8 cellular contexts compared by ENCODE assay signal in genomic region chr19:49497790-49498106, GRCh38. TPM values are rescaled to one million over a fixed set of nuclear protein-coding genes. Genes with fewer than 3 reads are reported as not detected.
DNase-seq lines count a peak whose midpoint lies in the region; ATAC-seq and TF ChIP-seq lines count a peak whose summit lies in the region.

No MANE protein-coding gene starts in this region.

- H2AFZ ChIP-seq in GM23248: no peak overlapping the region

- peak overlapping the region; percentile 100 for H3K4me3 Mint-ChIP-seq in T-helper 2 cell treated with Interferon-gamma antibody and Interleukin-4, amounts not matched to agents 5 μg/mL and 100 μg/mL, for 36 hours

- no peaks in the 10 kb centered on the region for H3K27me3 Mint-ChIP-seq in T-helper 2 cell treated with Interferon-gamma antibody and Interleukin-4, amounts not matched to agents 5 μg/mL and 100 μg/mL, for 36 hours (ENCODE audit: low read depth)

- H3K4me1 Mint-ChIP-seq in T-helper 2 cell treated with Interferon-gamma antibody and Interleukin-4, amounts not matched to agents 5 μg/mL and 100 μg/mL, for 36 hours (ENCODE audit: low read depth): peaks cover 34% of the 10 kb centered on the region

- H3K9me3 ChIP-seq in GM23248 (ENCODE audit: low read depth) (no peaks in the 10 kb centered on the region), esophagus squamous epithelium (no peaks in the 10 kb centered on the region), skeletal muscle satellite cell (replicated peaks; ENCODE audit: low read length) (no peaks in the 10 kb centered on the region)

- H3K9ac ChIP-seq in GM23248 (peak overlapping the region; percentile 96), skeletal muscle satellite cell (ENCODE audit: low read depth, low read length) (peak overlapping the region; percentile 100)

- H3K27me3 ChIP-seq in GM23248 (replicated peaks; ENCODE audit: insufficient read depth): no peaks in the 10 kb centered on the region
- H3K27me3 ChIP-seq in esophagus squamous epithelium: no peaks in the 10 kb centered on the region
- H3K27me3 ChIP-seq in skeletal muscle satellite cell (ENCODE audit: control insufficient read depth, insufficient read depth, low read length): no peaks in the 10 kb centered on the region

- H3K9me2 ChIP-seq in GM23248 (ENCODE audit: insufficient read depth): no peaks in the 10 kb centered on the region

- peaks cover 51% of the 10 kb centered on the region for H3K36me3 Mint-ChIP-seq in T-helper 2 cell treated with Interferon-gamma antibody and Interleukin-4, amounts not matched to agents 5 μg/mL and 100 μg/mL, for 36 hours (ENCODE audit: low read depth)

- H3K4me2 ChIP-seq in GM23248 (ENCODE audit: unreplicated experiment): peak overlapping the region; percentile 96
- H3K4me2 ChIP-seq in skeletal muscle satellite cell (ENCODE audit: low read length): peak overlapping the region; percentile 92

- H3K4me3 ChIP-seq in GM23248: peak overlapping the region; percentile 91
- H3K4me3 ChIP-seq in esophagus squamous epithelium: peak overlapping the region in 3 of 4 donors; percentile 74 to 98 (median 77)
- peak overlapping the region; percentile 77 for H3K4me3 ChIP-seq in skeletal muscle satellite cell (ENCODE audit: low read length)

- H3K27ac Mint-ChIP-seq in T-helper 2 cell treated with Interferon-gamma antibody and Interleukin-4, amounts not matched to agents 5 μg/mL and 100 μg/mL, for 36 hours: peak overlapping the region; percentile 98

- H3K36me3 ChIP-seq in GM23248 (ENCODE audit: low read depth): peaks cover 25% of the 10 kb centered on the region
- peaks cover 19 to 39% (median 20%) of the 10 kb centered on the region in 3 donors for H3K36me3 ChIP-seq in esophagus squamous epithelium
- peaks cover 38% of the 10 kb centered on the region for H3K36me3 ChIP-seq in skeletal muscle satellite cell (ENCODE audit: insufficient read depth, low read length)

- ATAC-seq in GM21737 (IDR thresholded peaks at IDR 0.05; ENCODE audit: unreplicated experiment): no peak
- ATAC-seq in HG03045 (IDR thresholded peaks at IDR 0.05; ENCODE audit: unreplicated experiment): no peak

- peaks cover 17% of the 10 kb centered on the region for H3K4me1 ChIP-seq in GM23248 (ENCODE audit: insufficient read depth)
- H3K4me1 ChIP-seq in esophagus squamous epithelium: peaks cover 39 to 65% (median 39%) of the 10 kb centered on the region in 3 donors
- H3K4me1 ChIP-seq in skeletal muscle satellite cell (ENCODE audit: control insufficient read depth, insufficient read depth, low read length): peaks cover 19% of the 10 kb centered on the region

- WGBS in GM23248 (ENCODE audit: low coverage in 1 of 2, low lambda C conversion rate in 2 of 2, missing lambda C conversion rate in 2 of 2), 2 experiments: 94 to 95% methylated on average over 12 of the region's 12 CpGs
- WGBS in esophagus squamous epithelium, 2 donors: 72 to 74% methylated on average over 7 to 12 of the region's 12 CpGs

- peaks cover 51% of the 10 kb centered on the region for H3F3A ChIP-seq in GM23248 (ENCODE audit: insufficient read depth)

- H4K20me1 ChIP-seq in GM23248 (ENCODE audit: insufficient read depth): 0 out of 2 replicates have a peak, but pooled peaks cover 9% of the 10 kb centered on the region

- in situ Hi-C loops in GM23248 (cut with MboI): no loop called here

- TF ChIP-seq POLR2A in esophagus squamous epithelium (IDR thresholded peaks at IDR 0.05): no peak

- H3K27ac ChIP-seq in GM23248 (no peak overlapping the region), esophagus squamous epithelium (peak overlapping the region; percentile 25 to 99 (median 96))

- DNase-seq in GM23248 (no peak), esophagus squamous epithelium (lab: John Stamatoyannopoulos, UW) (no peak), H4 (ENCODE audit: low spot score) (no peak), NAMALWA (ENCODE audit: low spot score) (no peak)
- no peak for DNase-seq in T-helper 2 cell treated with Interferon-gamma antibody and Interleukin-4, amounts not matched to agents 5 μg/mL and 100 μg/mL, for 36 hours (ENCODE audit: low spot score)

- peaks cover 29% of the 10 kb centered on the region for H3K79me2 ChIP-seq in GM23248 (ENCODE audit: insufficient read depth)

- TF ChIP-seq CTCF in esophagus squamous epithelium (IDR thresholded peaks at IDR 0.05): no peak

- no peaks in the 10 kb centered on the region for H3K9me3 Mint-ChIP-seq in T-helper 2 cell treated with Interferon-gamma antibody and Interleukin-4, amounts not matched to agents 5 μg/mL and 100 μg/mL, for 36 hours

- intact Hi-C loops in esophagus squamous epithelium (cut with DNase I): no loop called here

RNA-seq across cellular contexts. Expression of gene RPS11, which starts 1.5 kb away (rescaled TPM):
- total RNA-seq in GM23248 (2014; rRNA removed; shearing (Covaris generic)): 1,666 and 2,372 TPM in 2 replicates
- 813 and 832 TPM in 2 replicates for polyA plus RNA-seq in GM23248 (2016; fragmentation: Nextera tagmentation; extraction: Ambion mirVana)
- 1,000 to 10,000 TPM; 2,317 to 5,784 (median 3,336) TPM for total RNA-seq in esophagus squamous epithelium
- 2,630 and 3,928 TPM in 2 replicates for total RNA-seq in skeletal muscle satellite cell (2012; rRNA removed)
- 6,191 and 6,227 TPM in 2 replicates for total RNA-seq in H4 (2014; rRNA removed; shearing (Covaris generic))

RNA-seq across cellular contexts. Expression of gene RPL13A, which starts 10.3 kb away (rescaled TPM):
- total RNA-seq in GM23248 (2014; rRNA removed; shearing (Covaris generic)): 1,590 and 2,272 TPM in 2 replicates
- 893 and 894 TPM in 2 replicates for polyA plus RNA-seq in GM23248 (2016; fragmentation: Nextera tagmentation; extraction: Ambion mirVana)
- 1,000 to 10,000 TPM; 1,642 to 4,119 (median 2,165) TPM for total RNA-seq in esophagus squamous epithelium
- 1,903 and 3,080 TPM in 2 replicates for total RNA-seq in skeletal muscle satellite cell (2012; rRNA removed)
- total RNA-seq in H4 (2014; rRNA removed; shearing (Covaris generic)): 3,219 and 3,620 TPM in 2 replicates

RNA-seq across cellular contexts. Expression of gene FCGRT, which starts 14.7 kb away (rescaled TPM):
- 65.4 and 75.3 TPM in 2 replicates for total RNA-seq in GM23248 (2014; rRNA removed; shearing (Covaris generic))
- polyA plus RNA-seq in GM23248 (2016; fragmentation: Nextera tagmentation; extraction: Ambion mirVana): 89.9 and 98.4 TPM in 2 replicates
- 100 to 1,000 TPM in 1 of 4 donors, 10 to 100 TPM in 3; 18.0 to 129 (median 60.0) TPM for total RNA-seq in esophagus squamous epithelium
- total RNA-seq in skeletal muscle satellite cell (2012; rRNA removed): 24.7 and 28.6 TPM in 2 replicates
- 2.3 and 2.7 TPM in 2 replicates for total RNA-seq in H4 (2014; rRNA removed; shearing (Covaris generic))

RNA-seq across cellular contexts. Expression of gene FLT3LG, which starts 23.7 kb away (rescaled TPM):
- total RNA-seq in GM23248 (2014; rRNA removed; shearing (Covaris generic)): 1.3 and 1.6 TPM in 2 replicates
- 4.6 and 5.7 TPM in 2 replicates for polyA plus RNA-seq in GM23248 (2016; fragmentation: Nextera tagmentation; extraction: Ambion mirVana)
- total RNA-seq in esophagus squamous epithelium: 1 to 10 TPM in 3 of 4 donors, under 1 TPM in 1; 0.75 to 4.2 (median 2.7) TPM
- total RNA-seq in skeletal muscle satellite cell (2012; rRNA removed): 1.8 and 3.5 TPM in 2 replicates
- 2.6 and 6.0 TPM in 2 replicates for total RNA-seq in H4 (2014; rRNA removed; shearing (Covaris generic))

RNA-seq across cellular contexts. Expression of gene RCN3, which starts 30.1 kb away (rescaled TPM):
- total RNA-seq in GM23248 (2014; rRNA removed; shearing (Covaris generic)): 570 and 656 TPM in 2 replicates
- polyA plus RNA-seq in GM23248 (2016; fragmentation: Nextera tagmentation; extraction: Ambion mirVana): 779 and 813 TPM in 2 replicates
- total RNA-seq in esophagus squamous epithelium: 1 to 10 TPM; 1.0 to 7.2 (median 2.3) TPM
- 217 and 230 TPM in 2 replicates for total RNA-seq in skeletal muscle satellite cell (2012; rRNA removed)
- 6.1 and 7.6 TPM in 2 replicates for total RNA-seq in H4 (2014; rRNA removed; shearing (Covaris generic))
